Comparison of ENCODE assay signal across 18 cellular contexts in the genomic region with DNA sequence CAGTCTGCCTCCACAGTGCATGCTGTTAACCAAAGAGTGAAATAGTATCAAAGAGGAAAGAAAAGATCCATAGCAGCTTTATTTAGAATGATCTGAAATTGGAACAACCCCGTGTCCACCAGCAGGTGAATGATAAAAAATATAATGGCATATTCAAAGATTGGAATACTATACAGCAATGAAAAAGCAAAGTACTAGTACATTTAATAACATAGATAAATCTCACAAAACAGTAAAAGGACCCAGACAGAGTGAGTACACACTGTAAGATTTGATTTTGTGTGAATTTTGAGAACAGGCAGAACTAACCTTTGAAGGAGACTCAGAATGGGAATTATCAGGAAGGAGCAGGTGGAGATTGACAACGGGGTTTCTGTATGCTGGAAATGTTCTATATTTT. TPM values are rescaled to one million over a fixed set of nuclear protein-coding genes. Genes with fewer than 3 reads are reported as not detected.
DNase-seq lines count a peak whose midpoint lies in the region; ATAC-seq, FAIRE-seq and TF ChIP-seq lines count a peak whose summit lies in the region.
"Had no signal": no experiment of that assay in that cellular context is flagged by ENCODE, and none has a peak within 500 bp of the region (broad histone marks: within the 10 kb centered on the region; RNA-seq: fewer than 3 reads in every experiment).

No MANE protein-coding gene starts in this region.

- peaks cover 18% of the 10 kb centered on the region for H3K27me3 Mint-ChIP-seq in H9 (ENCODE audit: low read depth)
- peaks cover 4% of the 10 kb centered on the region for H3K27me3 Mint-ChIP-seq in glutamatergic neuron (ENCODE audit: unreplicated experiment)

- FAIRE-seq in GM12878 (lab: Jason Lieb, UNC) = no peak
- FAIRE-seq: A204.1, D721Med, G401.6, H54 had no signal

- H4K91ac ChIP-seq in H9 (ENCODE audit: insufficient read length, low read depth, low read length) = no peak overlapping the region

- no peak overlapping the region for H4K8ac ChIP-seq in H9 (replicated peaks; ENCODE audit: insufficient read length, low read depth, low read length)

- TF ChIP-seq RAD21 in GM12878 (IDR thresholded peaks at IDR 0.05; ENCODE audit: insufficient read depth, low read depth, low read length) = no peak

- in situ Hi-C loops in GM12878 (cut with MboI) (no loop called here), mammary epithelial cell (cut with MboI; ENCODE audit: low sequenced_read_pairs in 2 of 2) (no loop called here)

- no peak for TF ChIP-seq EP300 in GM12878 (IDR thresholded peaks at IDR 0.05; ENCODE audit: borderline replicate concordance in 1 of 2, control insufficient read depth in 1 of 2, low read depth in 2 of 2, low read length in 2 of 2)

- RAD21 ChIA-PET in GM12878 (lab: Charles Lee; ENCODE audit: unreplicated experiment) = no interaction called here

- H2AK5ac ChIP-seq in H9 (ENCODE audit: insufficient read length, low read length) = no peak overlapping the region

- SMC1A ChIA-PET in GM12878 (lab: Charles Lee; ENCODE audit: uncharacterized antibody, unreplicated experiment) = interaction anchor here (1.0 to 1.4 kb wide), 3 partner anchors 16 to 52 kb away, joined by 3 to 5 read pairs (median 3); no protein-coding TSS in a partner anchor

- H3K27ac ChIP-seq in H9 (ENCODE audit: insufficient read length, low read depth, low read length) = no peak overlapping the region
- H3K27ac ChIP-seq in GM12878 (ENCODE audit: control insufficient read depth, insufficient read depth) = no peak overlapping the region
- H3K27ac ChIP-seq in mammary epithelial cell (ENCODE audit: insufficient read depth, low read depth, low read length) = no peak overlapping the region
- H3K27ac ChIP-seq: C4-2B had no signal

- no peak overlapping the region for H2BK5ac ChIP-seq in H9 (ENCODE audit: insufficient read length, low read length)

- no peaks in the 10 kb centered on the region for H4K20me1 ChIP-seq in H9 (ENCODE audit: control insufficient read depth, insufficient read depth, insufficient read length)
- no peaks in the 10 kb centered on the region for H4K20me1 ChIP-seq in GM12878 (ENCODE audit: control insufficient read depth, insufficient read depth)
- H4K20me1 ChIP-seq in mammary epithelial cell (ENCODE audit: insufficient read depth, low read length) = no peaks in the 10 kb centered on the region

- H3K9me3 ChIP-seq in H9 (ENCODE audit: control insufficient read depth, low read depth, low read length) (no peaks in the 10 kb centered on the region), GM12878 (replicated peaks; ENCODE audit: control insufficient read depth, insufficient read depth, low read length) (peaks cover 6% of the 10 kb centered on the region; the same call in 2 of the 3 replicates), mammary epithelial cell (replicated peaks; ENCODE audit: insufficient read depth, low read length) (no peaks in the 10 kb centered on the region)
- H3K9me3 ChIP-seq: BE2C, Caco-2 had no signal

- ATAC-seq in GM12878 (no peak), HG02610 (IDR thresholded peaks at IDR 0.05; ENCODE audit: unreplicated experiment) (no peak)

- no peak overlapping the region for H2BK12ac ChIP-seq in H9 (ENCODE audit: insufficient read length, low read depth, low read length)

- H3K18ac ChIP-seq in H9 (ENCODE audit: insufficient read length, low read depth, low read length) = no peak overlapping the region

- no peak overlapping the region for H3K23ac ChIP-seq in H9 (ENCODE audit: insufficient read length, low read depth, low read length)

- WGBS in H9 (ENCODE audit: extremely low coverage, insufficient read length, low lambda C conversion rate) = no CpG with 5 or more reads among the region's 2 CpGs
- 2% methylated on average over 2 of the region's 2 CpGs for WGBS in GM12878 (ENCODE audit: insufficient coverage, insufficient replicate concordance, low lambda C conversion rate, missing lambda C conversion rate)
- 0% methylated on average over 2 of the region's 2 CpGs for WGBS in mammary epithelial cell (ENCODE audit: low coverage, missing lambda C conversion rate)

- H2BK20ac ChIP-seq in H9 (ENCODE audit: low read depth, low read length, poor library complexity, severe bottlenecking) = no peak overlapping the region

- no peak overlapping the region for H4K5ac ChIP-seq in H9 (ENCODE audit: insufficient read length, low read depth, low read length)

- H3K36me3 Mint-ChIP-seq in H9 (ENCODE audit: insufficient read depth in 1 of 3, low read depth in 3 of 3) = peaks cover 0 to 4% (median 2%) of the 10 kb centered on the region in 3 experiments; a peak in 5 of 7 replicates
- peaks cover 9% of the 10 kb centered on the region for H3K36me3 Mint-ChIP-seq in glutamatergic neuron (ENCODE audit: unreplicated experiment)

- dilution Hi-C loops in mammary epithelial cell (cut with HindIII; ENCODE audit: low sequenced_read_pairs) = no loop called here

- H3K4me3 ChIP-seq in GM12878 = no peak overlapping the region
- H3K4me3 ChIP-seq in mammary epithelial cell (replicated peaks in 1 of 3; ENCODE audit: insufficient read depth in 1 of 3, low read depth in 2 of 3, low read length in 3 of 3) = no peak overlapping the region

- no peaks in the 10 kb centered on the region for H3K79me1 ChIP-seq in H9 (ENCODE audit: insufficient read depth, low read depth, low read length, poor library complexity, severe bottlenecking)

- H3K27ac Mint-ChIP-seq in H9 = peak overlapping the region in 2 of 3 experiments; percentile 6 to 72; a peak in 2 of 7 replicates
- H3K27ac Mint-ChIP-seq in glutamatergic neuron (ENCODE audit: unreplicated experiment) = peak overlapping the region; percentile 16
- H3K27ac Mint-ChIP-seq: CD4-positive, alpha-beta T cell had no signal

- H3K4me2 ChIP-seq in H9 (ENCODE audit: insufficient read depth, insufficient read length, low read length) = no peak overlapping the region
- H3K4me2 ChIP-seq in GM12878 (ENCODE audit: control insufficient read depth, insufficient read depth) = no peak overlapping the region
- H3K4me2 ChIP-seq in mammary epithelial cell (ENCODE audit: insufficient read depth, low read depth, low read length) = no peak overlapping the region

- H3K79me2 ChIP-seq in H9 (ENCODE audit: insufficient read depth, low read length) (no peaks in the 10 kb centered on the region), GM12878 (ENCODE audit: control insufficient read depth, insufficient read depth, low read length) (no peaks in the 10 kb centered on the region), mammary epithelial cell (ENCODE audit: insufficient read depth, low read length) (no peaks in the 10 kb centered on the region)

- no peak overlapping the region for H3K14ac ChIP-seq in H9 (ENCODE audit: insufficient read depth, low read length)

- CTCF ChIA-PET in GM12878 (lab: Yijun Ruan, JAX) = interaction anchor here (1.7 kb wide), 1 partner anchor 68 kb away, joined by 7 read pairs; a partner anchor contains a TSS
- CTCF ChIA-PET in mammary epithelial cell (lab: Charles Lee; ENCODE audit: low non-redundant PET) = no interaction called here

- H3K4me1 Mint-ChIP-seq in H9 (peaks cover 25 to 36% of the 10 kb centered on the region in 2 experiments), glutamatergic neuron (ENCODE audit: low read depth, unreplicated experiment) (peaks cover 11% of the 10 kb centered on the region)

- no peak overlapping the region for H3T11ph ChIP-seq in H9 (ENCODE audit: low read length)

- no peaks in the 10 kb centered on the region for H3K23me2 ChIP-seq in H9 (ENCODE audit: insufficient read length, low read depth, low read length, poor library complexity, severe bottlenecking)

- H3K27me3 ChIP-seq in H9 (ENCODE audit: insufficient read depth, low read length) (no peaks in the 10 kb centered on the region), GM12878 (replicated peaks in 1 of 2; ENCODE audit: control insufficient read depth in 2 of 2, insufficient read depth in 2 of 2, low read length in 1 of 2) (no peaks in the 10 kb centered on the region), mammary epithelial cell (ENCODE audit: insufficient read depth, low read length) (no peaks in the 10 kb centered on the region)
- H3K27me3 ChIP-seq: BE2C had no signal

- H3K9me3 Mint-ChIP-seq in H9 (peaks cover 5 to 11% of the 10 kb centered on the region in 2 experiments), glutamatergic neuron (ENCODE audit: unreplicated experiment) (peaks cover 11% of the 10 kb centered on the region)

- H3K4me1 ChIP-seq in H9 (ENCODE audit: insufficient read depth, low read length) (peaks cover 8% of the 10 kb centered on the region; the same call in 1 of the 2 replicates), GM12878 (ENCODE audit: control insufficient read depth, insufficient read depth, low read length) (peaks cover 25% of the 10 kb centered on the region), mammary epithelial cell (ENCODE audit: insufficient read depth, low read length) (no peaks in the 10 kb centered on the region)
- H3K4me1 ChIP-seq: BE2C, Caco-2 had no signal

- POLR2A ChIA-PET in GM12878 (lab: Charles Lee) = no interaction called here

- H2BK15ac ChIP-seq in H9 (ENCODE audit: low read depth, low read length) = no peak overlapping the region

- intact Hi-C loops in GM12878 (cut with micrococcal nuclease; ENCODE audit: unreplicated experiment) (no loop called here), mammary epithelial cell (cut with micrococcal nuclease) (loop anchor here (1.0 kb wide), 2 partner anchors 51 to 83 kb away; no protein-coding TSS in a partner anchor)

- BruUV-seq in GM12878 (replicated peaks; lab: Mats Ljungman, UMichigan) = no TSS peak
- no TSS peak for BruUV-seq in mammary epithelial cell (replicated peaks; lab: Mats Ljungman, UMichigan)

- no peak overlapping the region for H3K4ac ChIP-seq in H9 (ENCODE audit: low read depth, low read length)

- H2AFZ ChIP-seq in H9 (ENCODE audit: low read length) (no peak overlapping the region), GM12878 (ENCODE audit: control insufficient read depth, low read depth, low read length) (no peak overlapping the region), mammary epithelial cell (ENCODE audit: low read depth, low read length) (no peak overlapping the region)

- TF ChIP-seq CTCF in H9 (conservative IDR thresholded peaks at IDR 0.05) (no peak), GM12878 (IDR thresholded peaks at IDR 0.05 in 2 of 3, conservative IDR thresholded peaks at IDR 0.05 in 1 of 3; ENCODE audit: control insufficient read depth in 2 of 3, extremely low read depth in 1 of 3, insufficient read depth in 1 of 3, low read depth in 3 of 3, low read length in 3 of 3) (no peak), glutamatergic neuron (IDR thresholded peaks at IDR 0.05; ENCODE audit: partially characterized antibody, unreplicated experiment) (no peak), mammary epithelial cell (conservative IDR thresholded peaks at IDR 0.05 in 1 of 2, IDR thresholded peaks at IDR 0.05 in 1 of 2; ENCODE audit: extremely low read depth in 1 of 2, insufficient read depth in 1 of 2, low read depth in 1 of 2, low read length in 2 of 2) (no peak)

- H2BK120ac ChIP-seq in H9 (ENCODE audit: low read depth, low read length, poor library complexity, severe bottlenecking) = no peak overlapping the region

- no peak overlapping the region for H3K56ac ChIP-seq in H9 (ENCODE audit: insufficient read length, low read depth, low read length)

- no peak overlapping the region for H3K9ac ChIP-seq in H9 (ENCODE audit: extremely low read depth, insufficient read length, low read length)
- no peak overlapping the region for H3K9ac ChIP-seq in GM12878 (ENCODE audit: control insufficient read depth, insufficient read depth, low read length)
- H3K9ac ChIP-seq in mammary epithelial cell (ENCODE audit: insufficient read depth, low read length) = no peak overlapping the region

- DNase-seq in H9 (no peak), GM12878 (ENCODE audit: low read depth, low spot score) (no peak), glutamatergic neuron (no peak), mammary epithelial cell (no peak), GM19238 (ENCODE audit: insufficient read length, low spot score) (no peak)
- DNase-seq: ACHN; BE2C; CD4-positive, alpha-beta T cell; Karpas-422 had no signal

- TF ChIP-seq POLR2A in GM12878 (IDR thresholded peaks at IDR 0.05; ENCODE audit: low read depth, low read length) = no peak

- H3K36me3 ChIP-seq in GM12878 (ENCODE audit: control insufficient read depth in 2 of 2, insufficient read depth in 2 of 2, low read length in 1 of 2) = no peaks in the 10 kb centered on the region
- no peaks in the 10 kb centered on the region for H3K36me3 ChIP-seq in mammary epithelial cell (ENCODE audit: insufficient read depth, low read length)
- H3K36me3 ChIP-seq: BE2C had no signal

- no peak overlapping the region for H3K4me3 Mint-ChIP-seq in H9
- H3K4me3 Mint-ChIP-seq in glutamatergic neuron (ENCODE audit: unreplicated experiment) = no peak overlapping the region
- H3K4me3 Mint-ChIP-seq: CD4-positive, alpha-beta T cell had no signal

RNA-seq across cellular contexts. Expression of a gene that starts 0.8 kb away (rescaled TPM):
- not detected in 2 replicates for total RNA-seq in H9 (2021)
- total RNA-seq in GM12878 (2013; cell fraction: nucleolus; rRNA removed) = not detected in 2 replicates
- 0.05 and 0.11 TPM in 2 replicates for total RNA-seq in GM12878 (2014; rRNA removed)
- 0.05 TPM in 1 of 2 replicates, not detected in the other for total RNA-seq in GM12878 (2014; rRNA removed; fragmentation: Illumina TruSeq; extraction: Trizol)
- 0.16 and 0.21 TPM in 2 replicates for total RNA-seq in GM12878 (2021)
- polyA plus RNA-seq in GM12878 (2011; ENCODE audit: low read depth) = not detected
- not detected in 2 replicates for polyA plus RNA-seq in GM12878 (2011; rRNA removed)
- not detected in 2 replicates for polyA plus RNA-seq in GM12878 (2011; cell fraction: cytosol; rRNA removed)
- not detected in 2 replicates for polyA plus RNA-seq in GM12878 (2011; cell fraction: nucleus; rRNA removed)
- polyA plus RNA-seq in GM12878 (2012) = 0.08 TPM in 1 of 2 replicates, not detected in the other
- 0.06 and 0.12 TPM in 2 replicates for polyA plus RNA-seq in GM12878 (2014; fragmentation: Illumina TruSeq; extraction: Trizol)
- polyA plus RNA-seq in GM12878 (2014; fragmentation: Nextera tagmentation; extraction: Ambion mirVana) = under 1 TPM; 0.04 to 0.10 TPM
- polyA plus RNA-seq in GM12878 (2014; rRNA removed) = 0.04 and 0.05 TPM in 2 replicates
- under 1 TPM in 1 of 2 experiments, not detected in 1; 0.08 TPM for polyA plus RNA-seq in GM12878 (2016; fragmentation: Nextera tagmentation; extraction: Ambion mirVana)
- not detected in 2 replicates for polyA minus RNA-seq in GM12878 (2011; rRNA and poly(A)+ RNA removed)
- not detected in 2 replicates for polyA minus RNA-seq in GM12878 (2011; cell fraction: cytosol; rRNA and poly(A)+ RNA removed)
- polyA minus RNA-seq in GM12878 (2011; cell fraction: nucleus; rRNA and poly(A)+ RNA removed) = not detected in 2 replicates
- total RNA-seq in glutamatergic neuron (ENCODE audit: unreplicated experiment) = not detected
- not detected for total RNA-seq in mammary epithelial cell
- polyA plus RNA-seq in mammary epithelial cell = not detected
- not detected for polyA minus RNA-seq in mammary epithelial cell
- total RNA-seq: Caco-2; CD4-positive, alpha-beta T cell; HT-29; IMR-90 had no signal
- polyA plus RNA-seq: IMR-90 had no signal

RNA-seq across cellular contexts. Expression of a gene that starts 14.9 kb away (rescaled TPM):
- total RNA-seq in H9 (2021) (not detected in 2 replicates), GM12878 (2014; rRNA removed) (0.11 and 0.44 TPM in 2 replicates), GM12878 (2014; rRNA removed; fragmentation: Illumina TruSeq; extraction: Trizol) (0.18 and 0.32 TPM in 2 replicates), GM12878 (2021) (0.16 and 0.31 TPM in 2 replicates), glutamatergic neuron (ENCODE audit: unreplicated experiment) (not detected), mammary epithelial cell (not detected)
- total RNA-seq in GM12878 (2013; cell fraction: nucleolus; rRNA removed) = not detected in 2 replicates
- 0.16 TPM for polyA plus RNA-seq in GM12878 (2011; ENCODE audit: low read depth)
- polyA plus RNA-seq in GM12878 (2011; rRNA removed) (not detected in 2 replicates), GM12878 (2014; fragmentation: Illumina TruSeq; extraction: Trizol) (0.12 and 0.17 TPM in 2 replicates), GM12878 (2014; fragmentation: Nextera tagmentation; extraction: Ambion mirVana) (under 1 TPM; 0.38 to 0.42 TPM), GM12878 (2014; rRNA removed) (0.37 and 0.60 TPM in 2 replicates), GM12878 (2016; fragmentation: Nextera tagmentation; extraction: Ambion mirVana) (under 1 TPM; 0.23 to 0.25 TPM), mammary epithelial cell (not detected)
- polyA plus RNA-seq in GM12878 (2011; cell fraction: cytosol; rRNA removed) = not detected in 2 replicates
- polyA plus RNA-seq in GM12878 (2011; cell fraction: nucleus; rRNA removed) = 0.21 and 0.28 TPM in 2 replicates
- polyA plus RNA-seq in GM12878 (2012) = 0.12 and 0.20 TPM in 2 replicates
- polyA minus RNA-seq in GM12878 (2011; rRNA and poly(A)+ RNA removed) = not detected in 2 replicates
- not detected in 2 replicates for polyA minus RNA-seq in GM12878 (2011; cell fraction: cytosol; rRNA and poly(A)+ RNA removed)
- not detected in 2 replicates for polyA minus RNA-seq in GM12878 (2011; cell fraction: nucleus; rRNA and poly(A)+ RNA removed)
- not detected for polyA minus RNA-seq in mammary epithelial cell
- total RNA-seq: Caco-2; CD4-positive, alpha-beta T cell; HT-29; IMR-90 had no signal
- polyA plus RNA-seq: IMR-90 had no signal

RNA-seq across cellular contexts. Expression of a gene that starts 16.3 kb away (rescaled TPM):
- total RNA-seq in H9 (2021) = 0.26 TPM in 1 of 2 replicates, not detected in the other
- not detected in 2 replicates for total RNA-seq in GM12878 (2013; cell fraction: nucleolus; rRNA removed)
- total RNA-seq in GM12878 (2014; rRNA removed) = not detected in 2 replicates
- total RNA-seq in GM12878 (2014; rRNA removed; fragmentation: Illumina TruSeq; extraction: Trizol) = not detected in 2 replicates
- not detected in 2 replicates for total RNA-seq in GM12878 (2021)
- polyA plus RNA-seq in GM12878 (2011; ENCODE audit: low read depth) = not detected
- polyA plus RNA-seq in GM12878 (2011; rRNA removed) = not detected in 2 replicates
- 0.05 and 0.09 TPM in 2 replicates for polyA plus RNA-seq in GM12878 (2011; cell fraction: cytosol; rRNA removed)
- not detected in 2 replicates for polyA plus RNA-seq in GM12878 (2011; cell fraction: nucleus; rRNA removed)
- polyA plus RNA-seq in GM12878 (2012) = not detected in 2 replicates
- 0.04 TPM in 1 of 2 replicates, not detected in the other for polyA plus RNA-seq in GM12878 (2014; fragmentation: Illumina TruSeq; extraction: Trizol)
- polyA plus RNA-seq in GM12878 (2014; fragmentation: Nextera tagmentation; extraction: Ambion mirVana) = not detected
- polyA plus RNA-seq in GM12878 (2014; rRNA removed) = not detected in 2 replicates
- not detected for polyA plus RNA-seq in GM12878 (2016; fragmentation: Nextera tagmentation; extraction: Ambion mirVana)
- polyA minus RNA-seq in GM12878 (2011; rRNA and poly(A)+ RNA removed) = not detected in 2 replicates
- polyA minus RNA-seq in GM12878 (2011; cell fraction: cytosol; rRNA and poly(A)+ RNA removed) = not detected in 2 replicates
- not detected in 2 replicates for polyA minus RNA-seq in GM12878 (2011; cell fraction: nucleus; rRNA and poly(A)+ RNA removed)
- 14.8 TPM for total RNA-seq in glutamatergic neuron (ENCODE audit: unreplicated experiment)
- not detected for total RNA-seq in mammary epithelial cell
- not detected for polyA plus RNA-seq in mammary epithelial cell
- polyA minus RNA-seq in mammary epithelial cell = not detected
- total RNA-seq: Caco-2; CD4-positive, alpha-beta T cell; HT-29; IMR-90 had no signal
- polyA plus RNA-seq: IMR-90 had no signal

RNA-seq across cellular contexts. Expression of a gene that starts 46.2 kb away (rescaled TPM):
- total RNA-seq in H9 (2021) = not detected in 2 replicates
- total RNA-seq in GM12878 (2013; cell fraction: nucleolus; rRNA removed) = 564 and 607 TPM in 2 replicates
- 351 and 365 TPM in 2 replicates for total RNA-seq in GM12878 (2014; rRNA removed)
- total RNA-seq in GM12878 (2014; rRNA removed; fragmentation: Illumina TruSeq; extraction: Trizol) = 218 and 223 TPM in 2 replicates
- total RNA-seq in GM12878 (2021) = 359 and 362 TPM in 2 replicates
- 318 TPM for polyA plus RNA-seq in GM12878 (2011; ENCODE audit: low read depth)
- 170 and 363 TPM in 2 replicates for polyA plus RNA-seq in GM12878 (2011; rRNA removed)
- polyA plus RNA-seq in GM12878 (2011; cell fraction: cytosol; rRNA removed) = 431 and 568 TPM in 2 replicates
- polyA plus RNA-seq in GM12878 (2011; cell fraction: nucleus; rRNA removed) = 453 and 458 TPM in 2 replicates
- 547 and 639 TPM in 2 replicates for polyA plus RNA-seq in GM12878 (2012)
- 155 and 247 TPM in 2 replicates for polyA plus RNA-seq in GM12878 (2014; fragmentation: Illumina TruSeq; extraction: Trizol)
- polyA plus RNA-seq in GM12878 (2014; fragmentation: Nextera tagmentation; extraction: Ambion mirVana) = 10 to 100 TPM; 44.0 to 53.3 TPM
- 424 and 451 TPM in 2 replicates for polyA plus RNA-seq in GM12878 (2014; rRNA removed)
- polyA plus RNA-seq in GM12878 (2016; fragmentation: Nextera tagmentation; extraction: Ambion mirVana) = 100 to 1,000 TPM; 214 to 235 TPM
- 176 and 326 TPM in 2 replicates for polyA minus RNA-seq in GM12878 (2011; rRNA and poly(A)+ RNA removed)
- polyA minus RNA-seq in GM12878 (2011; cell fraction: cytosol; rRNA and poly(A)+ RNA removed) = 118 and 125 TPM in 2 replicates
- 98.0 and 111 TPM in 2 replicates for polyA minus RNA-seq in GM12878 (2011; cell fraction: nucleus; rRNA and poly(A)+ RNA removed)
- total RNA-seq in glutamatergic neuron (ENCODE audit: unreplicated experiment) = not detected
- not detected for total RNA-seq in mammary epithelial cell
- polyA plus RNA-seq in mammary epithelial cell = not detected
- not detected for polyA minus RNA-seq in mammary epithelial cell
- total RNA-seq: Caco-2; CD4-positive, alpha-beta T cell; HT-29; IMR-90 had no signal
- polyA plus RNA-seq: IMR-90 had no signal

Comparison
In these comparisons a context has a peak if more than half of its experiments do, and no peak if none do; other contexts are left out.
1. RNA of a gene that starts 16.3 kb away (total RNA-seq): 14.8 TPM in glutamatergic neuron (single experiment); 0.26 TPM in H9, not detected in GM12878 and not detected in mammary epithelial cell; every median in the first group is over 10 times any median in the second.